In the genomic region with DNA sequence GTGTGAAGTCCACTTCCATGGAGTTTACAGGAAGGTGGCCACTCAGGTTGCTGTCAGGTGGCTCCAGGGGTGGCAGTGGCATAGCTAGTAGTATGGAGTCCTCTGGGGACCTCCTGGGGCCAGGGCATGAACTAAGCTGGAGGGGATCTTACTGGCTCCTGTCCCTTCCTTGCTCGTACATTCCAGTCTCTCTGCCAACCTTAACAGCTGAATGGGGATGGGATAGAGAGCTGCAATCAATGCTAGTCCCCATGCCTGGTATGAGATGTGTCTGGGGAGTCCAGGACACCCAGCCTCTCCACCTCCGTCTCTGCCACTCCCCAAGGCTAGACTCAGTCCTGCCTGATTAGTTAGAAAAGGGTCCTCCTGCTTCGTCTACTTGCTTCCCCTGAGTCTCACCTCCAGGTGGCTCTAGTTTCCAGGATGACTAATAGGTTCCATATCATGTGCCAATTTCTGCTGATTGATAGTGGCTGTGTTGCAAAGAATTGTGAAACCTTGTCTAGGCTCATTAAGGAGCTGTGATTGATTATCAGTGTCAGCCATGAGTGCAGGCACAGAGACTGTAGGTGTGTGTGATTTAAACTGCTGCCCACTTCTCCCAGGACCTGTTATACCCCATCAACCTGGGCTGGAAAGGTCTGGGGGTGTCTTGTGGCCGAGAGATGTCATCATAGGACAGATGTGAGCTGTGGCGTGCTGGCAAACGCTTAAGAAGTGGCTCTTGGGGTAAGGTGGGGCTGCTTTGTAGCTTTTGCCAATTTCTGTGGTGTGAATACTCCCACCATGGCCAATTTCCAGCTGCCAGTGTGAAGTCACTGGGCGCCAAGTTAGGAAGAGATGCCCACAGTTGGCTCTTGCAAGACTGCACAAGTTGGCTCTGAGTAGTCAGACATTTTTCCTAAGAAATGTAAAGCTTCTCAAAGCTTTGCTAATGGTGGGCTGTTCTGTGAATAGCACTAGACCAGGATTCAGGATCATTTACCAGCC, we compare ENCODE assay signal across 8 cellular contexts. TPM values are rescaled to one million over a fixed set of nuclear protein-coding genes. Genes with fewer than 3 reads are reported as not detected.
A peak's percentile ranks its signal among the peaks of the same experiment; 100 is the strongest.
DNase-seq lines count a peak whose midpoint lies in the region; ATAC-seq and TF ChIP-seq lines count a peak whose summit lies in the region.

No MANE protein-coding gene starts in this region.

- H3K4me3 ChIP-seq in fibroblast of mammary gland (ENCODE audit: control insufficient read depth, low read depth, low read length) = no peak overlapping the region
- no peak overlapping the region for H3K4me3 ChIP-seq in stomach

- peak; percentile 17 to 41 for ATAC-seq in activated CD4-positive, CD25-positive, alpha-beta regulatory T cell treated with anti-CD3 and anti-CD28 coated beads, Interleukin-2, amount 50 U/mL, for 24 hours

- DNase-seq in activated CD4-positive, CD25-positive, alpha-beta regulatory T cell treated with anti-CD3 and anti-CD28 coated beads, Interleukin-2, amount 50 U/mL, for 72 hours = no peak
- DNase-seq in NOMO-1 treated with dmso at 0.1 percent for 144 hours (lab: John Stamatoyannopoulos, UW; ENCODE audit: unreplicated experiment) = peak; percentile 10
- DNase-seq in fibroblast of mammary gland (ENCODE audit: low read depth) = peak; percentile 90
- DNase-seq in stomach = no peak
- no peak for DNase-seq in stimulated activated CD4-positive, alpha-beta T cell treated with anti-CD3 and anti-CD28 coated beads, Interleukin-2, amount 100 ng/mL, for 48 hours
- DNase-seq in superior temporal gyrus (ENCODE audit: extremely low spot score) = no peak
- DNase-seq in stimulated activated CD4-positive, alpha-beta T cell treated with anti-CD3 and anti-CD28 coated beads, Interleukin-1b, Interleukin-23, amount 100 ng/mL, for 48 hours = no peak

- no peak for TF ChIP-seq EP300 in stomach (IDR thresholded peaks at IDR 0.05)

- H3K9me3 ChIP-seq in stomach = no peaks in the 10 kb centered on the region

- no peaks in the 10 kb centered on the region for H3K36me3 ChIP-seq in stomach

- no peak overlapping the region for H3K27ac ChIP-seq in stomach

- H3K4me1 ChIP-seq in stomach = peaks cover 5 to 22% (median 14%) of the 10 kb centered on the region in 4 donors

- 46 to 69% (median 50%) methylated on average over 5 to 7 of the region's 7 CpGs for WGBS in stomach, 5 donors

- intact Hi-C loops in stomach (cut with DNase I; ENCODE audit: low total_unique reads) = no loop called here

- peak; percentile 45 for TF ChIP-seq CTCF in fibroblast of mammary gland (conservative IDR thresholded peaks at IDR 0.05; ENCODE audit: control insufficient read depth, insufficient read depth, low read depth, low read length)
- TF ChIP-seq CTCF in stomach (IDR thresholded peaks at IDR 0.05) = peak in 4 of 7 experiments; percentile 16 to 47 (median 30)

- H3K27me3 ChIP-seq in stomach = no peaks in the 10 kb centered on the region

- no peak for TF ChIP-seq POLR2A in stomach (IDR thresholded peaks at IDR 0.05)

RNA-seq across cellular contexts. Expression of a gene that starts 59.8 kb away (rescaled TPM):
- total RNA-seq in stomach = 1 to 10 TPM in 4 of 5 donors, under 1 TPM in 1; 0.58 to 9.9 (median 7.1) TPM
- polyA plus RNA-seq in stomach = 1 to 10 TPM; 1.2 to 7.2 (median 1.4) TPM

Comparison
In these comparisons a context has a peak if more than half of its experiments do, and no peak if none do; other contexts are left out.
1. DNase-seq: peak in NOMO-1 treated with dmso at 0.1 percent for 144 hours (single experiment) and fibroblast of mammary gland (single experiment); none in activated CD4-positive, CD25-positive, alpha-beta regulatory T cell treated with anti-CD3 and anti-CD28 coated beads, Interleukin-2, amount 50 U/mL, for 72 hours (single experiment), stomach (single experiment), stimulated activated CD4-positive, alpha-beta T cell treated with anti-CD3 and anti-CD28 coated beads, Interleukin-2, amount 100 ng/mL, for 48 hours (0 of 2), superior temporal gyrus (single experiment) and stimulated activated CD4-positive, alpha-beta T cell treated with anti-CD3 and anti-CD28 coated beads, Interleukin-1b, Interleukin-23, amount 100 ng/mL, for 48 hours (single experiment).